In the genomic region with DNA sequence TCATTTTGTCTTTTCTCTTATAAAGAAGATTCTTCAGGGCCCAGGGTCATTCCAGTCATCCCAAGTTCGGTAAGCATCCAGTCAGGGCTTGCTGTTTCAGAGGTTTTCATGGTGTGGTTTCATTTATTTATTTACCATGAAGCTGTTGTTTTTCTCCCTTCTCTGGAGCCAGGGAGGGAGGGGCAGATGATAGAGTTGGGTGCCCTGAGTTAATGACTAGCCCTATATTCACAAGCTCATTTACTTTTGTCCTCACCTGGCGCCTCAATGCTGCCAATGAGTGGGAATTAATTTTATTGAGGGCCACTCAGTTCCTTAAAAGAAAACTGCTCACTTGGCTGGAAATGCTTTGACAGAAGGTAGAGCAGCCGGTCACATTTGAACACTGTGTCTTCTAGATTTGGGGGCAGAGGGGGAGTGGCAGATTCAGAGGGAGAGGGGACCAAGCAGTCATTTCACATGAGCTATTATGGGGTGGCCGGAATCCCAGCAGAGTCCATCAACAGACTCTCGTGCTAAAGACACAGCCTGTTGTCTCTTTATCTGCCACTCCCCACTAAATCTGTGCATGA, we compare ENCODE assay signal across 22 cellular contexts.
A peak's percentile ranks its signal among the peaks of the same experiment; 100 is the strongest.
DNase-seq lines count a peak whose midpoint lies in the region; ATAC-seq and TF ChIP-seq lines count a peak whose summit lies in the region.
"Had no signal": no experiment of that assay in that cellular context is flagged by ENCODE, and none has a peak within 500 bp of the region (broad histone marks: within the 10 kb centered on the region; RNA-seq: fewer than 3 reads in every experiment).

No MANE protein-coding gene starts in this region.

- WGBS in mesendoderm (ENCODE audit: extremely low coverage, insufficient coverage, low lambda C conversion rate) = no CpG with 5 or more reads among the region's 5 CpGs

- H3K18ac ChIP-seq in mesendoderm (ENCODE audit: low read length) = peak overlapping the region; percentile 30

- H3K4me3 ChIP-seq in mesendoderm (ENCODE audit: low read length) = no peak overlapping the region
- no peak overlapping the region for H3K4me3 ChIP-seq in CD8-positive, alpha-beta T cell (ENCODE audit: low read depth, low read length)
- H3K4me3 ChIP-seq: BLaER1 treated with 17β-estradiol and CSF1 and Interleukin-3, amounts not matched to agents 10 nM and 100 nM had no signal

- no peaks in the 10 kb centered on the region for H3K36me3 Mint-ChIP-seq in CD8-positive, alpha-beta T cell

- H3K27me3 ChIP-seq in mesendoderm (ENCODE audit: insufficient read depth, low read length, poor library complexity) = no peaks in the 10 kb centered on the region
- no peaks in the 10 kb centered on the region for H3K27me3 ChIP-seq in CD8-positive, alpha-beta T cell (ENCODE audit: insufficient read depth, low read length)
- H3K27me3 ChIP-seq: BLaER1 treated with 17β-estradiol and CSF1 and Interleukin-3, amounts not matched to agents 10 nM and 100 nM had no signal

- no peak overlapping the region for H4K8ac ChIP-seq in mesendoderm (ENCODE audit: low read depth, low read length)

- H3K36me3 ChIP-seq in mesendoderm (ENCODE audit: control insufficient read depth, insufficient read depth, low read length) = no peaks in the 10 kb centered on the region
- no peaks in the 10 kb centered on the region for H3K36me3 ChIP-seq in CD8-positive, alpha-beta T cell (ENCODE audit: insufficient read depth, low read length)
- H3K36me3 ChIP-seq: BLaER1 treated with 17β-estradiol and CSF1 and Interleukin-3, amounts not matched to agents 10 nM and 100 nM had no signal

- no peak overlapping the region for H3K4me2 ChIP-seq in mesendoderm (ENCODE audit: low read length)
- H3K4me2 ChIP-seq: KMS-11 had no signal

- no peaks in the 10 kb centered on the region for H3K79me1 ChIP-seq in mesendoderm (ENCODE audit: low read length)

- no peak overlapping the region for H4K5ac ChIP-seq in mesendoderm (ENCODE audit: low read length)

- ATAC-seq in CD8-positive, alpha-beta T cell = no peak
- ATAC-seq: Panc1 had no signal

- no peak overlapping the region for H3K56ac ChIP-seq in mesendoderm (ENCODE audit: low read length)

- no peaks in the 10 kb centered on the region for H3K4me1 Mint-ChIP-seq in CD8-positive, alpha-beta T cell (ENCODE audit: low read depth)
- H3K4me1 Mint-ChIP-seq: IgD-negative memory B cell had no signal

- H3K79me2 ChIP-seq in mesendoderm (ENCODE audit: control insufficient read depth, insufficient read depth, low read length) = no peaks in the 10 kb centered on the region

- POLR2A ChIA-PET in GM10248 (lab: Yijun Ruan, JAX) = no interaction called here
- POLR2A ChIA-PET in CD8-positive, alpha-beta T cell (lab: Charles Lee) = no interaction called here

- H3K23ac ChIP-seq in mesendoderm (ENCODE audit: low read length) = no peak overlapping the region

- no peak for TF ChIP-seq CTCF in GM10248 (IDR thresholded peaks at IDR 0.05; ENCODE audit: control extremely low read depth, extremely low read depth, low read depth, missing control alignments)
- no peak for TF ChIP-seq CTCF in CD8-positive, alpha-beta T cell (IDR thresholded peaks at IDR 0.05)

- no peak overlapping the region for H3K27ac ChIP-seq in mesendoderm (ENCODE audit: low read depth, low read length)
- no peak overlapping the region for H3K27ac ChIP-seq in CD8-positive, alpha-beta T cell (ENCODE audit: low read depth, low read length)
- H3K27ac ChIP-seq: BLaER1 treated with 17β-estradiol and CSF1 and Interleukin-3, amounts not matched to agents 10 nM and 100 nM; KMS-11; RWPE1 had no signal

- H3K4me1 ChIP-seq in mesendoderm (ENCODE audit: control insufficient read depth, low read depth, low read length) = peaks cover 16% of the 10 kb centered on the region
- no peaks in the 10 kb centered on the region for H3K4me1 ChIP-seq in CD8-positive, alpha-beta T cell (ENCODE audit: insufficient read depth, low read length)

- no peak overlapping the region for H3K4me3 Mint-ChIP-seq in CD8-positive, alpha-beta T cell
- H3K4me3 Mint-ChIP-seq: CD4-positive, alpha-beta T cell; IgD-negative memory B cell had no signal

- DNase-seq in NCI-H82 (lab: John Stamatoyannopoulos, UW) (peak; percentile 6), NCI-H82 treated with DMSO at 0.1 percent for 48 hours (lab: John Stamatoyannopoulos, UW; ENCODE audit: unreplicated experiment) (no peak), NCI-H69 (lab: John Stamatoyannopoulos, UW) (peak; percentile 29), mesendoderm (no peak), renal cortical epithelial cell (ENCODE audit: low read depth) (peak; percentile 61), GM10248 (ENCODE audit: extremely low spot score) (no peak), DMS153 treated with DMSO at 0.1 percent for 48 hours (lab: John Stamatoyannopoulos, UW; ENCODE audit: unreplicated experiment) (no peak)
- DNase-seq in CD8-positive, alpha-beta T cell = no peak
- DNase-seq: CD4-positive, alpha-beta T cell; DMS79 treated with DMSO at 0.1 percent for 48 hours; HCEC 1CT; MM.1S; NCI-H2029; NCI-H226; NCI-H526 treated with DMSO at 0.1 percent for 48 hours; SHP77; T-helper 1 cell had no signal

- CTCF ChIA-PET in GM10248 (lab: Yijun Ruan, JAX) = interaction anchor here (1.4 to 1.9 kb wide), 3 partner anchors 14 to 31 kb away, joined by 3 to 5 read pairs (median 5); no protein-coding TSS in a partner anchor
- CTCF ChIA-PET in CD8-positive, alpha-beta T cell (lab: Charles Lee) = no interaction called here

- H3K4ac ChIP-seq in mesendoderm (ENCODE audit: low read depth, low read length) = no peak overlapping the region

- no peaks in the 10 kb centered on the region for H3K9me3 ChIP-seq in CD8-positive, alpha-beta T cell (ENCODE audit: low read length)
- H3K9me3 ChIP-seq: BLaER1 treated with 17β-estradiol and CSF1 and Interleukin-3, amounts not matched to agents 10 nM and 100 nM had no signal

- H2AK5ac ChIP-seq in mesendoderm (ENCODE audit: low read length) = no peak overlapping the region

- intact Hi-C loops in CD8-positive, alpha-beta T cell (cut with DNase I, micrococcal nuclease) = no loop called here

- no peak overlapping the region for H2BK5ac ChIP-seq in mesendoderm (ENCODE audit: low read length)

- no peak overlapping the region for H3K27ac Mint-ChIP-seq in CD8-positive, alpha-beta T cell
- H3K27ac Mint-ChIP-seq: CD4-positive, alpha-beta T cell; IgD-negative memory B cell had no signal

- H2BK15ac ChIP-seq in mesendoderm (replicated peaks; ENCODE audit: low read depth) = no peak overlapping the region

- H3K9me3 Mint-ChIP-seq in CD8-positive, alpha-beta T cell = peaks cover under 1% of the 10 kb centered on the region
- H3K9me3 Mint-ChIP-seq: CD4-positive, alpha-beta T cell had no signal

- no peaks in the 10 kb centered on the region for H3K27me3 Mint-ChIP-seq in CD8-positive, alpha-beta T cell (ENCODE audit: low read depth)
- H3K27me3 Mint-ChIP-seq: IgD-negative memory B cell had no signal

- H2BK120ac ChIP-seq in mesendoderm (ENCODE audit: low read depth, low read length) = no peak overlapping the region

- H3K9ac ChIP-seq in mesendoderm (ENCODE audit: low read length) = no peak overlapping the region
- H3K9ac ChIP-seq: BLaER1 treated with 17β-estradiol and CSF1 and Interleukin-3, amounts not matched to agents 10 nM and 100 nM; KMS-11 had no signal

Comparison
In these comparisons a context has a peak if more than half of its experiments do, and no peak if none do; other contexts are left out.
1. DNase-seq: peak in NCI-H82 (single experiment), NCI-H69 (single experiment) and renal cortical epithelial cell (single experiment); none in NCI-H82 treated with DMSO at 0.1 percent for 48 hours (single experiment), mesendoderm (single experiment), GM10248 (single experiment), DMS153 treated with DMSO at 0.1 percent for 48 hours (single experiment) and CD8-positive, alpha-beta T cell (0 of 7).